In the genomic region with DNA sequence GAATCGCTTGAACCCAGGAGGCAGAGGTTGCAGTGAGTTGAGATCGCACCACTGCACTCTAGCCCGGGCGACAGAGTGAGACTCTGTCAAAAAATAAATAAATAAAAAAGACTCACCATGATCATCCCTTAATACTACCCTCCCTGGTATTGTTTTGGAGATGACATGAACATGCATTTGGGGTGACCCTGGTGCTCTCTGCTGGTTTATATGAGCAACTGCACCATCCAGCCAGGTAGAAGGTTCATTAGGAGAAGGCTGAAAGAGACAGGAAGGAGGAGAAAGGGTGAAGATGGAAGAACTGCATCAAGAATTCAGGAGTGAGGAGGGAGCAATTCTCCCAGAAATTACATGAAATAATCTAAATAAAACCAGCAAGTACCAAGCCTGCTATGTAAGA, we compare ENCODE assay signal across 10 cellular contexts. TPM values are rescaled to one million over a fixed set of nuclear protein-coding genes. Genes with fewer than 3 reads are reported as not detected.
A peak's percentile ranks its signal among the peaks of the same experiment; 100 is the strongest.
DNase-seq lines count a peak whose midpoint lies in the region; ATAC-seq and TF ChIP-seq lines count a peak whose summit lies in the region.
"Had no signal": no experiment of that assay in that cellular context is flagged by ENCODE, and none has a peak within 500 bp of the region (broad histone marks: within the 10 kb centered on the region; RNA-seq: fewer than 3 reads in every experiment).

No MANE protein-coding gene starts in this region.

- H3K4me3 Mint-ChIP-seq in activated CD4-positive, alpha-beta T cell treated with anti-CD3 and anti-CD28 coated beads for 36 hours, result no peak overlapping the region
- no peak overlapping the region for H3K4me3 Mint-ChIP-seq in naive thymus-derived CD4-positive, alpha-beta T cell
- H3K4me3 Mint-ChIP-seq: dendritic cell treated with granulocyte-macrophage colony-stimulating factor and Interleukin-4, amounts not matched to agents 40 ng/mL and 50 ng/mL, for 4 days had no signal

- no peaks in the 10 kb centered on the region for H3K9me3 ChIP-seq in SK-N-MC (ENCODE audit: low read depth, low read length)
- H3K9me3 ChIP-seq in naive thymus-derived CD4-positive, alpha-beta T cell (ENCODE audit: control insufficient read depth in 2 of 3, low read length in 3 of 3), result no peaks in the 10 kb centered on the region

- no peaks in the 10 kb centered on the region for H3K4me1 Mint-ChIP-seq in activated CD4-positive, alpha-beta T cell treated with anti-CD3 and anti-CD28 coated beads for 36 hours
- H3K4me1 Mint-ChIP-seq in naive thymus-derived CD4-positive, alpha-beta T cell, result peaks cover 0 to 3% (median 0%) of the 10 kb centered on the region in 7 donors

- H3K9ac ChIP-seq in SK-N-MC (ENCODE audit: insufficient read length), result no peak overlapping the region

- H3K27ac ChIP-seq in SK-N-MC, result no peak overlapping the region
- no peak overlapping the region for H3K27ac ChIP-seq in naive thymus-derived CD4-positive, alpha-beta T cell (ENCODE audit: low read depth, low read length)

- H3K27ac Mint-ChIP-seq in activated CD4-positive, alpha-beta T cell treated with anti-CD3 and anti-CD28 coated beads for 36 hours, result no peak overlapping the region
- no peak overlapping the region for H3K27ac Mint-ChIP-seq in naive thymus-derived CD4-positive, alpha-beta T cell
- H3K27ac Mint-ChIP-seq: dendritic cell treated with granulocyte-macrophage colony-stimulating factor and Interleukin-4, amounts not matched to agents 40 ng/mL and 50 ng/mL, for 4 days had no signal

- H3K4me1 ChIP-seq in naive thymus-derived CD4-positive, alpha-beta T cell (ENCODE audit: control insufficient read depth in 2 of 2, insufficient read depth in 2 of 2, low read length in 2 of 2), result no peaks in the 10 kb centered on the region

- no peak overlapping the region for H3K4me3 ChIP-seq in SK-N-MC
- no peak overlapping the region for H3K4me3 ChIP-seq in epithelial cell of esophagus (ENCODE audit: low read length)
- no peak overlapping the region for H3K4me3 ChIP-seq in naive thymus-derived CD4-positive, alpha-beta T cell (ENCODE audit: low read length)

- H3K36me3 ChIP-seq in SK-N-MC (ENCODE audit: insufficient read depth, low read length), result no peaks in the 10 kb centered on the region
- H3K36me3 ChIP-seq in naive thymus-derived CD4-positive, alpha-beta T cell (ENCODE audit: control insufficient read depth in 2 of 3, insufficient read depth in 3 of 3, low read length in 3 of 3), result no peaks in the 10 kb centered on the region

- H3K27me3 Mint-ChIP-seq in activated CD4-positive, alpha-beta T cell treated with anti-CD3 and anti-CD28 coated beads for 36 hours, result peaks cover 5% of the 10 kb centered on the region
- H3K27me3 Mint-ChIP-seq in naive thymus-derived CD4-positive, alpha-beta T cell, result peaks cover 0 to 35% (median 5%) of the 10 kb centered on the region in 5 donors

- H3K27me3 ChIP-seq in naive thymus-derived CD4-positive, alpha-beta T cell (ENCODE audit: control insufficient read depth in 2 of 2, insufficient read depth in 2 of 2, low read length in 2 of 2), result no peaks in the 10 kb centered on the region

- H3K9me3 Mint-ChIP-seq in activated CD4-positive, alpha-beta T cell treated with anti-CD3 and anti-CD28 coated beads for 36 hours (ENCODE audit: low read depth), result no peaks in the 10 kb centered on the region
- H3K9me3 Mint-ChIP-seq in naive thymus-derived CD4-positive, alpha-beta T cell, result no peaks in the 10 kb centered on the region
- H3K9me3 Mint-ChIP-seq: dendritic cell treated with granulocyte-macrophage colony-stimulating factor and Interleukin-4, amounts not matched to agents 40 ng/mL and 50 ng/mL, for 4 days had no signal

- peak; percentile 60 for ATAC-seq in activated CD4-positive, alpha-beta T cell treated with anti-CD3 and anti-CD28 coated beads for 36 hours
- ATAC-seq in naive thymus-derived CD4-positive, alpha-beta T cell, result peak; percentile 63

- H3K36me3 Mint-ChIP-seq in activated CD4-positive, alpha-beta T cell treated with anti-CD3 and anti-CD28 coated beads for 36 hours (ENCODE audit: low read depth), result no peaks in the 10 kb centered on the region
- H3K36me3 Mint-ChIP-seq in naive thymus-derived CD4-positive, alpha-beta T cell, result no peaks in the 10 kb centered on the region

- intact Hi-C loops in activated CD4-positive, alpha-beta T cell treated with anti-CD3 and anti-CD28 coated beads for 36 hours (cut with DNase I, micrococcal nuclease), result loop anchor here (1.0 kb wide), 1 partner anchor 104 kb away; no protein-coding TSS in a partner anchor
- intact Hi-C loops in naive thymus-derived CD4-positive, alpha-beta T cell (cut with micrococcal nuclease), result loop anchor here in 1 of 2 donors (1.0 kb wide), 1 partner anchor 104 kb away; no protein-coding TSS in a partner anchor

- DNase-seq in activated CD4-positive, alpha-beta T cell treated with anti-CD3 and anti-CD28 coated beads for 36 hours, result peak; percentile 36
- no peak for DNase-seq in activated CD4-positive, alpha-beta T cell treated with anti-CD3 and anti-CD28 coated beads, Interleukin-2, amount 50 U/mL, for 4 hours
- DNase-seq in KBM-7 (peak; percentile 68), SK-N-MC (ENCODE audit: low read depth, low spot score) (peak; percentile 2), epithelial cell of esophagus (ENCODE audit: low read depth) (peak; percentile 82), NCI-H774 (lab: John Stamatoyannopoulos, UW) (no peak), cerebellar nuclear complex (lab: John Stamatoyannopoulos, UW) (no peak)
- DNase-seq in naive thymus-derived CD4-positive, alpha-beta T cell, result peak in 7 of 9 donors; percentile 2 to 38 (median 25)

- POLR2A ChIA-PET in activated CD4-positive, alpha-beta T cell treated with anti-CD3 and anti-CD28 coated beads for 36 hours (lab: Charles Lee), result interaction anchor here (0.7 kb wide), 1 partner anchor 882 kb away, joined by 3 read pairs; no protein-coding TSS in a partner anchor
- POLR2A ChIA-PET in naive thymus-derived CD4-positive, alpha-beta T cell (lab: Charles Lee), result no interaction called here

- in situ Hi-C loops in KBM-7 (cut with MboI; ENCODE audit: low pct_unique_long_range_greater_than_20kb, low sequenced_read_pairs), result no loop called here

- peak; percentile 91 for TF ChIP-seq CTCF in epithelial cell of esophagus (IDR thresholded peaks at IDR 0.05; ENCODE audit: insufficient read depth, low read depth, low read length, missing control alignments)

- CTCF ChIA-PET in activated CD4-positive, alpha-beta T cell treated with anti-CD3 and anti-CD28 coated beads for 36 hours (lab: Charles Lee), result interaction anchor here (1.1 to 7.7 kb wide), 3 partner anchors 98 to 415 kb away, joined by 3 to 114 read pairs (median 4); no protein-coding TSS in a partner anchor
- CTCF ChIA-PET in naive thymus-derived CD4-positive, alpha-beta T cell (lab: Charles Lee), result interaction anchor here (0.6 to 2.2 kb wide), 2 partner anchors 84 to 104 kb away, joined by 3 to 9 read pairs; no protein-coding TSS in a partner anchor

RNA-seq across cellular contexts. Expression of a gene that starts 37.8 kb away (rescaled TPM):
- not detected for total RNA-seq in activated CD4-positive, alpha-beta T cell treated with anti-CD3 and anti-CD28 coated beads for 36 hours
- total RNA-seq in naive thymus-derived CD4-positive, alpha-beta T cell, result not detected
- not detected for polyA plus RNA-seq in naive thymus-derived CD4-positive, alpha-beta T cell
- total RNA-seq: temporal lobe had no signal

Comparison
In these comparisons a context has a peak if more than half of its experiments do, and no peak if none do; other contexts are left out.
1. DNase-seq: peak in activated CD4-positive, alpha-beta T cell treated with anti-CD3 and anti-CD28 coated beads for 36 hours (single experiment), KBM-7 (single experiment), SK-N-MC (single experiment), epithelial cell of esophagus (single experiment) and naive thymus-derived CD4-positive, alpha-beta T cell (7 of 9); none in activated CD4-positive, alpha-beta T cell treated with anti-CD3 and anti-CD28 coated beads, Interleukin-2, amount 50 U/mL, for 4 hours (0 of 2), NCI-H774 (single experiment) and cerebellar nuclear complex (0 of 2).